In the genomic region with DNA sequence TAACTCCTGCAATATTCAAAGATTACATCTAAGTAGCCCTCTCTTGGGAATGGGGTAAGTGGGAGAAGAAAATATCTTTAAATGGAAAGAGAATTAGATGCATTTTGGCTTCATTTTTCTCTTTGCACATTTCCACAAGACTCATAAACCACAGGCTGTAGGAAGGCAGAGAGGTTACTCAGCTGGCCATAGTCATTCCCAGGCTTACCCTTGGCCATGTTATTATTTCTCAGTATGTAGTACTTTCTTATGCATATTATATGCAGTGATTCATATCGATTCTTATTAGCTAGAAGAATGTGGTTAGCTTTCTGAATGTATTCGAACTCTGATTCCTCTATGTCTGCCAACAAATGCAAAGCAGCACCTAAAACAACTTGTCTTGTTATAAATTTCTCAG, we compare ENCODE assay signal across 15 cellular contexts.
"Had no signal": no experiment of that assay in that cellular context is flagged by ENCODE, and none has a peak within 500 bp of the region (broad histone marks: within the 10 kb centered on the region; RNA-seq: fewer than 3 reads in every experiment).

No MANE protein-coding gene starts in this region.

- DNase-seq: activated CD4-positive, alpha-beta T cell treated with anti-CD3 and anti-CD28 coated beads, Interleukin-2, amount 50 U/mL, for 1 hour; activated naive CD8-positive, alpha-beta T cell treated with anti-CD3 and anti-CD28 coated beads, Interleukin-2, amount 10 ng/mL, durations not matched to agents 7 days and 5 days; anterior cingulate cortex; central memory CD4-positive, alpha-beta T cell; effector CD8-positive, alpha-beta T cell; islet precursor cell; naive B cell; retina; stimulated activated CD4-positive, alpha-beta T cell treated with anti-CD3 and anti-CD28 coated beads, Interleukin-4, amount 100 ng/mL, for 24 hours; stimulated activated naive CD4-positive, alpha-beta T cell; substantia nigra had no signal

- H3K4me3 ChIP-seq: lung, skin epidermis, tibial nerve, vagina had no signal
